ENCODE assay signal across 2 cellular contexts in genomic region chr12:14402697-14403096, GRCh38.
TF ChIP-seq lines count a peak whose summit lies in the region.

No MANE protein-coding gene starts in this region.

TF ChIP-seq in HCT116, 20 proteins besides CTCF, POLR2A, EP300 and RAD21:
- TF ChIP-seq CBX3 (IDR thresholded peaks at IDR 0.05; ENCODE audit: low read depth) (no peak), POLR2AphosphoS5 (IDR thresholded peaks at IDR 0.05; ENCODE audit: low read depth, low read length) (no peak), CEBPB (IDR thresholded peaks at IDR 0.05; ENCODE audit: low read depth) (no peak), JUND (IDR thresholded peaks at IDR 0.05) (no peak), EGR1 (IDR thresholded peaks at IDR 0.05; ENCODE audit: low read depth) (no peak)

TF ChIP-seq in K562, 482 proteins besides CTCF, POLR2A, EP300 and RAD21:
- TF ChIP-seq VEZF1 (CRISPR knock-in tag; IDR thresholded peaks at IDR 0.05) (no peak), SIRT6 (IDR thresholded peaks at IDR 0.05; ENCODE audit: low read depth, low read length) (no peak), SOX6 (IDR thresholded peaks at IDR 0.05) (no peak), ZNF561 (CRISPR knock-in tag; conservative IDR thresholded peaks at IDR 0.05) (no peak), TRIM28 (IDR thresholded peaks at IDR 0.05) (no peak), PHB (CRISPR knock-in tag; IDR thresholded peaks at IDR 0.05) (no peak), CC2D1A (IDR thresholded peaks at IDR 0.05) (no peak), SFPQ (IDR thresholded peaks at IDR 0.05; ENCODE audit: low read depth, low read length) (no peak), PURB (CRISPR knock-in tag; IDR thresholded peaks at IDR 0.05; ENCODE audit: low read depth) (no peak), SRSF9 (IDR thresholded peaks at IDR 0.05; ENCODE audit: borderline replicate concordance, low read depth, low read length) (no peak), BRF1 (IDR thresholded peaks at IDR 0.05; ENCODE audit: borderline replicate concordance, extremely low read depth, insufficient read length) (no peak), ZKSCAN3 (CRISPR knock-in tag; IDR thresholded peaks at IDR 0.05) (no peak), U2AF1 (optimal IDR thresholded peaks at IDR 0.05; ENCODE audit: low read depth, low read length) (no peak), MEF2A (IDR thresholded peaks at IDR 0.05; ENCODE audit: control insufficient read depth, low read depth, low read length) (no peak), CEBPB (tag; IDR thresholded peaks at IDR 0.05) (no peak), SRSF1 (IDR thresholded peaks at IDR 0.05; ENCODE audit: low read depth, low read length) (no peak)
